In genomic region chr10:116796910-116797513, GRCh38 we compare ENCODE assay signal across 9 cellular contexts. TPM values are rescaled to one million over a fixed set of nuclear protein-coding genes. Genes with fewer than 3 reads are reported as not detected.
DNase-seq lines count a peak whose midpoint lies in the region; ATAC-seq, FAIRE-seq and TF ChIP-seq lines count a peak whose summit lies in the region.
"Had no signal": no experiment of that assay in that cellular context is flagged by ENCODE, and none has a peak within 500 bp of the region (broad histone marks: within the 10 kb centered on the region; RNA-seq: fewer than 3 reads in every experiment).

No MANE protein-coding gene starts in this region.

- DNase-seq in D721Med (ENCODE audit: insufficient read length, low spot score), result peak; percentile 34
- peak; percentile 63 for DNase-seq in HuH-7.5 (ENCODE audit: low spot score)
- peak; percentile 22 to 85 (median 71) for DNase-seq in Peyer's patch
- peak; percentile 54 for DNase-seq in activated T-cell treated with anti-CD3 and anti-CD28 coated beads, Interleukin-2, amount 50 U/mL, for 4 hours
- peak; percentile 76 for DNase-seq in fibroblast of pulmonary artery (ENCODE audit: low read depth)
- DNase-seq in occipital lobe (lab: John Stamatoyannopoulos, UW), result peak; percentile 42
- no peak for DNase-seq in thoracic aorta (ENCODE audit: low spot score)

- no peak for FAIRE-seq in D721Med (lab: Jason Lieb, UNC)
- FAIRE-seq: colon had no signal

- H3K4me1 ChIP-seq in Peyer's patch (no peaks in the 10 kb centered on the region), thoracic aorta (ENCODE audit: control insufficient read depth in 1 of 2, low read depth in 2 of 2) (no peaks in the 10 kb centered on the region)

- peaks cover 2% of the 10 kb centered on the region for H3K4me1 Mint-ChIP-seq in activated T-cell treated with anti-CD3 and anti-CD28 coated beads, Interleukin-2, amount 50 U/mL, for 4 hours (ENCODE audit: low read depth)

- no peaks in the 10 kb centered on the region for H3K9me3 Mint-ChIP-seq in activated T-cell treated with anti-CD3 and anti-CD28 coated beads, Interleukin-2, amount 50 U/mL, for 4 hours

- H3K36me3 ChIP-seq in Peyer's patch (no peaks in the 10 kb centered on the region), thoracic aorta (no peaks in the 10 kb centered on the region)

- H3K27ac ChIP-seq in Peyer's patch (no peak overlapping the region), thoracic aorta (no peak overlapping the region)

- no peak overlapping the region for H3K4me3 Mint-ChIP-seq in activated T-cell treated with anti-CD3 and anti-CD28 coated beads, Interleukin-2, amount 50 U/mL, for 4 hours

- H3K27me3 Mint-ChIP-seq in activated T-cell treated with anti-CD3 and anti-CD28 coated beads, Interleukin-2, amount 50 U/mL, for 4 hours (ENCODE audit: low read depth), result peaks cover 27% of the 10 kb centered on the region

- no peaks in the 10 kb centered on the region for H3K27me3 ChIP-seq in Peyer's patch
- no peaks in the 10 kb centered on the region for H3K27me3 ChIP-seq in thoracic aorta (replicated peaks; ENCODE audit: insufficient read depth)

- ATAC-seq in GM21367 (IDR thresholded peaks at IDR 0.05; ENCODE audit: unreplicated experiment) (peak; percentile 91), thoracic aorta (ENCODE audit: insufficient number of reproducible peaks, low FRiP score, low read depth) (no peak)
- ATAC-seq in activated T-cell treated with anti-CD3 and anti-CD28 coated beads, Interleukin-2, amount 50 U/mL, for 4 hours, result peak; percentile 73 to 86

- TF ChIP-seq CTCF in D721Med (IDR thresholded peaks at IDR 0.05; ENCODE audit: insufficient read depth, missing control alignments), result peak; percentile 91
- TF ChIP-seq CTCF in Peyer's patch (IDR thresholded peaks at IDR 0.05), result peak; percentile 17 to 90 (median 78)
- peak; percentile 97 for TF ChIP-seq CTCF in fibroblast of pulmonary artery (IDR thresholded peaks at IDR 0.05; ENCODE audit: low read length, missing control alignments)
- TF ChIP-seq CTCF in thoracic aorta (IDR thresholded peaks at IDR 0.05), result peak; percentile 91

- no peaks in the 10 kb centered on the region for H3K36me3 Mint-ChIP-seq in activated T-cell treated with anti-CD3 and anti-CD28 coated beads, Interleukin-2, amount 50 U/mL, for 4 hours (ENCODE audit: insufficient read depth)

- TF ChIP-seq POLR2A in Peyer's patch (IDR thresholded peaks at IDR 0.05), result no peak

- no peak overlapping the region for H3K4me3 ChIP-seq in Peyer's patch
- no peak overlapping the region for H3K4me3 ChIP-seq in fibroblast of pulmonary artery (replicated peaks; ENCODE audit: low read depth, low read length)
- H3K4me3 ChIP-seq in thoracic aorta, result no peak overlapping the region

- H3K9me3 ChIP-seq in Peyer's patch (no peaks in the 10 kb centered on the region), thoracic aorta (no peaks in the 10 kb centered on the region)

RNA-seq across cellular contexts. Expression of gene ENO4, which starts 52.3 kb away (rescaled TPM):
- total RNA-seq in Peyer's patch, result not detected
- not detected for total RNA-seq in activated T-cell treated with anti-CD3 and anti-CD28 coated beads, Interleukin-2, amount 50 U/mL, for 4 hours
- 0.78 TPM for total RNA-seq in occipital lobe
- total RNA-seq in thoracic aorta, result under 1 TPM in 1 of 2 donors, not detected in 1; 0.54 TPM

RNA-seq across cellular contexts. Expression of gene HSPA12A, which starts 54.6 kb away (rescaled TPM):
- total RNA-seq in Peyer's patch (10 to 100 TPM in 1 of 4 donors, 1 to 10 TPM in 3; 2.6 to 15.7 (median 6.8) TPM), occipital lobe (17.3 TPM), thoracic aorta (10 to 100 TPM; 10.2 to 13.6 TPM)
- under 1 TPM; 0.15 to 0.45 (median 0.16) TPM for total RNA-seq in activated T-cell treated with anti-CD3 and anti-CD28 coated beads, Interleukin-2, amount 50 U/mL, for 4 hours
